8 cellular contexts compared by ENCODE assay signal in the genomic region with DNA sequence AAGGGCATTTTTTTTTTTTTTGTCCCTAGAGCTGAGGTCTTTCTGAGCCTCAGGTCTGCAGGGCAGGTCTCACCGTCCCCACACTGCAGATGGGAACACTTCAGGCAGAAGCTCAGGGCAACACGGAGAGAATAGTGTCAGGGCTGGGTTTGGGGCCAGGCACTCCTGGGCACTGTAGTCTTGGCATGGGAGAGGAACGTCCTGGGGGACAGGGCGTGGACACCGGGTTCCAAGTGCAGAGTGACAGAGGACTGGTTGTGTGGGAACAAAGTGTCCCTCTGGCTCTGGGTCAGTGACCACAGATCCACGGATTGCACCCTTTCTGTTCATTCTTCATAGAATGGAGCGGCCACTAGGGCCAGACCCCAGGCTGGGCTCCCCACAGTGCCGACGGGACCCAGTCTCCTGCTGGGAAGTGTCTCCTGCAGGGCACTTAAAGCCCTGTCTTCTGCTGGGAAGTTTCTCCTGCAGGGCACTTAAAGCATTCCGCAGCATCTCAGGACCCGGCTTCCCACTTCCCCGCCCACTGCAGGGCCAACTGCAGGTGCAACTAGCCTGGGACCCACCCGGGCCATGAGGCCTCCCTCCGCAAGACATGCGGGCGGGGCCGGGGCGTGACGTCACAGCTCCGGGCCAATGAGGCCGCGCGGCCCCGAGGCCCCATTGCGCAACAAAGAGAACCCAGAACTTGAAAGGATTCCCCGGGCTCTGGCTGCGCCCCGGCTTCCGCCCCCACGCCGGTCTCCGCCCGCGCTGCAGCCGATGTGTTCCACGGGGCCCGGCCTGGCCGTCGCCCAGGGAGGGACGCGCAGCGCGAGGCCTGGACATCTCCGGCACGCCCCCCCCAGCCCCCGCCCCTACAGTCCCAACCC. TPM values are rescaled to one million over a fixed set of nuclear protein-coding genes. Genes with fewer than 3 reads are reported as not detected.
DNase-seq lines count a peak whose midpoint lies in the region; ATAC-seq and TF ChIP-seq lines count a peak whose summit lies in the region.

No MANE protein-coding gene starts in this region.

- H3K9me2 ChIP-seq in OCI-LY7 (ENCODE audit: insufficient read depth, low read length), result no peaks in the 10 kb centered on the region

- H3K4me1 Mint-ChIP-seq in natural killer cell, result peaks cover 0 to 11% of the 10 kb centered on the region in 2 donors
- H3K4me1 Mint-ChIP-seq in stimulated activated naive B cell treated with anti-CD40 and anti-IgM and Interleukin-4, amounts not matched to agents 10 μg/mL and 1 μg/mL and 100 μg/mL, for 72 hours, result peaks cover 5 to 16% of the 10 kb centered on the region in 2 donors

- no peaks in the 10 kb centered on the region for H3K9me3 ChIP-seq in OCI-LY7 (ENCODE audit: low read length)
- no peaks in the 10 kb centered on the region for H3K9me3 ChIP-seq in esophagus (ENCODE audit: control insufficient read depth in 2 of 2, insufficient read depth in 1 of 2, low read depth in 1 of 2, low read length in 1 of 2)

- H2AFZ ChIP-seq in OCI-LY7 (ENCODE audit: low read length), result no peak overlapping the region

- intact Hi-C loops in OCI-LY7 (cut with micrococcal nuclease; ENCODE audit: unreplicated experiment), result no loop called here
- intact Hi-C loops in natural killer cell (cut with micrococcal nuclease), result loop anchor here (1.0 kb wide), 1 partner anchor 35 kb away; no protein-coding TSS in a partner anchor

- no peaks in the 10 kb centered on the region for H4K20me1 ChIP-seq in OCI-LY7 (ENCODE audit: insufficient read depth, low read length)

- H3K27ac Mint-ChIP-seq in natural killer cell, result peak overlapping the region in 1 of 2 donors; percentile 54
- peak overlapping the region; percentile 9 for H3K27ac Mint-ChIP-seq in stimulated activated naive B cell treated with anti-CD40 and anti-IgM and Interleukin-4, amounts not matched to agents 10 μg/mL and 1 μg/mL and 100 μg/mL, for 72 hours

- BruUV-seq in OCI-LY7 (replicated peaks; lab: Mats Ljungman, UMichigan), result no TSS peak

- H3K27me3 ChIP-seq in esophagus (ENCODE audit: control insufficient read depth in 1 of 2, insufficient read depth in 2 of 2, low read length in 2 of 2), result no peaks in the 10 kb centered on the region

- peak overlapping the region; percentile 66 for H3K4me3 Mint-ChIP-seq in natural killer cell
- peak overlapping the region; percentile 55 to 63 for H3K4me3 Mint-ChIP-seq in stimulated activated naive B cell treated with anti-CD40 and anti-IgM and Interleukin-4, amounts not matched to agents 10 μg/mL and 1 μg/mL and 100 μg/mL, for 72 hours

- TF ChIP-seq CTCF in OCI-LY7 (conservative IDR thresholded peaks at IDR 0.05; ENCODE audit: low read length), result no peak
- TF ChIP-seq CTCF in natural killer cell (IDR thresholded peaks at IDR 0.05), result no peak

- H3K36me3 Mint-ChIP-seq in natural killer cell, result no peaks in the 10 kb centered on the region
- peaks cover 0 to 2% of the 10 kb centered on the region in 2 donors for H3K36me3 Mint-ChIP-seq in stimulated activated naive B cell treated with anti-CD40 and anti-IgM and Interleukin-4, amounts not matched to agents 10 μg/mL and 1 μg/mL and 100 μg/mL, for 72 hours

- no peaks in the 10 kb centered on the region for H3K79me2 ChIP-seq in OCI-LY7 (ENCODE audit: insufficient read depth, low read depth, low read length)

- POLR2A ChIA-PET in OCI-LY7 (lab: Charles Lee), result no interaction called here

- peaks cover 4% of the 10 kb centered on the region for H3K4me1 ChIP-seq in OCI-LY7 (ENCODE audit: insufficient read depth, low read length, poor library complexity, severe bottlenecking)
- H3K4me1 ChIP-seq in esophagus (ENCODE audit: control insufficient read depth in 2 of 2, insufficient read depth in 2 of 2, low read length in 1 of 2), result peaks cover 0 to 11% of the 10 kb centered on the region in 2 donors

- WGBS in esophagus, 2 donors, result 6 to 8% methylated on average over 44 to 46 of the region's 46 CpGs

- no peaks in the 10 kb centered on the region for H3K27me3 Mint-ChIP-seq in natural killer cell (ENCODE audit: low read depth in 2 of 2)
- H3K27me3 Mint-ChIP-seq in stimulated activated naive B cell treated with anti-CD40 and anti-IgM and Interleukin-4, amounts not matched to agents 10 μg/mL and 1 μg/mL and 100 μg/mL, for 72 hours, result peaks cover 47 to 56% of the 10 kb centered on the region in 2 donors

- no peak overlapping the region for H3K27ac ChIP-seq in OCI-LY7 (ENCODE audit: low read depth, low read length, poor library complexity, severe bottlenecking)
- H3K27ac ChIP-seq in esophagus (ENCODE audit: low read depth in 2 of 2, low read length in 1 of 2), result peak overlapping the region; percentile 28 to 54

- no peak overlapping the region for H3K4me3 ChIP-seq in OCI-LY7 (ENCODE audit: low read depth, low read length, poor library complexity, severe bottlenecking)
- peak overlapping the region; percentile 40 to 55 for H3K4me3 ChIP-seq in esophagus (ENCODE audit: low read depth in 1 of 2, low read length in 2 of 2)

- no peaks in the 10 kb centered on the region for H3K9me3 Mint-ChIP-seq in natural killer cell
- no peaks in the 10 kb centered on the region for H3K9me3 Mint-ChIP-seq in stimulated activated naive B cell treated with anti-CD40 and anti-IgM and Interleukin-4, amounts not matched to agents 10 μg/mL and 1 μg/mL and 100 μg/mL, for 72 hours

- DNase-seq in Daoy (ENCODE audit: low read depth), result peak; percentile 86
- DNase-seq in OCI-LY7 (ENCODE audit: low spot score), result peak; percentile 41
- peak; percentile 73 for DNase-seq in activated T-cell treated with anti-CD3 and anti-CD28 coated beads for 4 hours
- DNase-seq in natural killer cell, result peak; percentile 80
- peak; percentile 36 for DNase-seq in stimulated activated naive B cell treated with anti-CD40 and anti-IgM and Interleukin-4, amounts not matched to agents 10 μg/mL and 1 μg/mL and 100 μg/mL, for 72 hours

- CTCF ChIA-PET in OCI-LY7 (lab: Charles Lee; ENCODE audit: unreplicated experiment), result no interaction called here

- no peaks in the 10 kb centered on the region for H3K36me3 ChIP-seq in OCI-LY7 (ENCODE audit: insufficient read depth, low read length)
- H3K36me3 ChIP-seq in esophagus (ENCODE audit: control insufficient read depth in 2 of 2, insufficient read depth in 2 of 2, low read length in 1 of 2), result peaks cover 0 to 2% of the 10 kb centered on the region in 2 donors

- peak overlapping the region; percentile 62 for H3K4me2 ChIP-seq in OCI-LY7 (ENCODE audit: low read length)

- ATAC-seq in HG03095 (IDR thresholded peaks at IDR 0.05; ENCODE audit: unreplicated experiment), result peak; percentile 45
- ATAC-seq in natural killer cell, result peak; percentile 77 to 81 (median 77)
- ATAC-seq in stimulated activated naive B cell treated with anti-CD40 and anti-IgM and Interleukin-4, amounts not matched to agents 10 μg/mL and 1 μg/mL and 100 μg/mL, for 72 hours (replicated peaks), result peak; percentile 63 to 66
- ATAC-seq in GM18511 (IDR thresholded peaks at IDR 0.05; ENCODE audit: unreplicated experiment), result no peak

RNA-seq across cellular contexts. Expression of gene GPR153, which starts 1.2 kb away (rescaled TPM):
- total RNA-seq in Daoy (2014; rRNA removed; shearing (Covaris generic)), result 3.0 and 6.3 TPM in 2 replicates
- total RNA-seq in OCI-LY7 (2014; rRNA removed; shearing (Covaris generic)), result not detected in 2 replicates
- total RNA-seq in OCI-LY7 (2022), result not detected in 2 replicates
- 1 to 10 TPM; 2.7 to 3.9 TPM for polyA plus RNA-seq in esophagus
- total RNA-seq in natural killer cell, result 1 to 10 TPM; 8.5 to 9.7 (median 8.7) TPM

RNA-seq across cellular contexts. Expression of gene HES3, which starts 15.7 kb away (rescaled TPM):
- not detected in 2 replicates for total RNA-seq in Daoy (2014; rRNA removed; shearing (Covaris generic))
- total RNA-seq in OCI-LY7 (2014; rRNA removed; shearing (Covaris generic)), result not detected in 2 replicates
- not detected in 2 replicates for total RNA-seq in OCI-LY7 (2022)
- polyA plus RNA-seq in esophagus, result not detected
- total RNA-seq in natural killer cell, result not detected

RNA-seq across cellular contexts. Expression of gene ICMT, which starts 24.0 kb away (rescaled TPM):
- 88.7 and 106 TPM in 2 replicates for total RNA-seq in Daoy (2014; rRNA removed; shearing (Covaris generic))
- 54.0 and 57.0 TPM in 2 replicates for total RNA-seq in OCI-LY7 (2014; rRNA removed; shearing (Covaris generic))
- 42.2 and 48.0 TPM in 2 replicates for total RNA-seq in OCI-LY7 (2022)
- 10 to 100 TPM; 16.3 to 27.1 TPM for polyA plus RNA-seq in esophagus
- 10 to 100 TPM in 2 of 3 donors, 1 to 10 TPM in 1; 8.6 to 16.9 (median 15.6) TPM for total RNA-seq in natural killer cell

RNA-seq across cellular contexts. Expression of gene RNF207, which starts 53.8 kb away (rescaled TPM):
- total RNA-seq in Daoy (2014; rRNA removed; shearing (Covaris generic)), result 6.2 and 11.7 TPM in 2 replicates
- not detected in 2 replicates for total RNA-seq in OCI-LY7 (2014; rRNA removed; shearing (Covaris generic))
- total RNA-seq in OCI-LY7 (2022) (not detected in 2 replicates), natural killer cell (1 to 10 TPM; 2.1 to 5.5 (median 2.3) TPM)
- 10 to 100 TPM; 17.0 to 68.0 TPM for polyA plus RNA-seq in esophagus

Comparison
In these comparisons a context has a peak if more than half of its experiments do, and no peak if none do; other contexts are left out.
1. DNase-seq: peak in every context shown above with its lines; median percentile 86 in Daoy; 80 in natural killer cell; 73 in activated T-cell treated with anti-CD3 and anti-CD28 coated beads for 4 hours; 41 in OCI-LY7; 36 in stimulated activated naive B cell treated with anti-CD40 and anti-IgM and Interleukin-4, amounts not matched to agents 10 μg/mL and 1 μg/mL and 100 μg/mL, for 72 hours.